Comparison of ENCODE assay signal across 8 cellular contexts in the genomic region with DNA sequence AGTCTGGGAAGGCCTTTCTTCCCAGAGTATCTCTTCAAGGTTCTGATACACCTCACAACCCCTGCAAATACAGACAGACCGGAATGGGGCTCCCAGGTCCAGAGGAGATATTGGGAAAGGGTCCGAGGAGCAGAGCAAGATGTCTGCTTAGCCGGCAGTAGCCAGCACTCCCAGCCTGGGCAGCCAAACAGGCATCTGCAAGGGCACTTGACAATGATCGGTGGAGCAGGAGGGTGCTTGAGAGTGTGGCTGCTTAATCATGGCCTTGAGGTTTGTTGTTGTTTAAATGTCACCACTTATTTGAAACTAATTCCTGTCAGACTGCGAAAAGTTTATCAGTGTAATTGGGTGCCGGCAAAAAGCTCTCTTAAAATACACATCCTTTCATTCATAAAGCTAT. TPM values are rescaled to one million over a fixed set of nuclear protein-coding genes. Genes with fewer than 3 reads are reported as not detected.
"Had no signal": no experiment of that assay in that cellular context is flagged by ENCODE, and none has a peak within 500 bp of the region (broad histone marks: within the 10 kb centered on the region; RNA-seq: fewer than 3 reads in every experiment).

No MANE protein-coding gene starts in this region.

RNA-seq across cellular contexts. Expression of a gene that starts 15.0 kb away (rescaled TPM):
- total RNA-seq: OCI-LY7, PC-3, PC-9, Right ventricle myocardium inferior, Right ventricle myocardium superior, RPMI7951, SJCRH30, SK-MEL-5 had no signal
